Comparison of ENCODE assay signal across 30 cellular contexts in the genomic region with DNA sequence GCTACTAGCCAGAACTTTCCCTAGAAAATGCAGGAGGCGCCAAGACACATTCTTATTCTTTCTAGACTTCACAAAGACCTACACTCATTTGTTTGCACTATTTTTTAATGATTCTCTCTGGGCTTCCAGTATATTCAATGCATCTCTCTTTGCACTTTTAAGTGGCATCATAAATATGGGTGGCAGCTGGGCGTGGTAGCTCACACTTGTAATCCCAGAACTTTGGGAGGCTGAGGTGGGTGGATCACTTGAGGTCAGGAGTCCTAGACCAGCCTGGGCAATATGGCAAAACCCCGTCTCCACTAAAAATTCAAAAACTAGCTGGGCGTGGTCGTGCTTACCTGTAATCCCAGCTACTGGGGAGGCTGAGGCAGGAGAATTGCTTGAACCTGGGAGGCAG. TPM values are rescaled to one million over a fixed set of nuclear protein-coding genes. Genes with fewer than 3 reads are reported as not detected.
"Had no signal": no experiment of that assay in that cellular context is flagged by ENCODE, and none has a peak within 500 bp of the region (broad histone marks: within the 10 kb centered on the region; RNA-seq: fewer than 3 reads in every experiment).

No MANE protein-coding gene starts in this region.

- H3K4me1 ChIP-seq: neural progenitor cell, parathyroid adenoma, psoas muscle, right lobe of liver, sigmoid colon, stomach, thyroid gland, tibial nerve, upper lobe of left lung, vagina had no signal

- H3K36me3 Mint-ChIP-seq: neural progenitor cell; stimulated activated effector memory CD8-positive, alpha-beta T cell treated with anti-CD3 and anti-CD28 coated beads, Interleukin-12 subunit alpha, Interleukin-12 subunit beta, amount 100 ng/mL, for 72 hours had no signal

- H3K27me3 ChIP-seq: neural progenitor cell, ovary, right lobe of liver, sigmoid colon, thyroid gland, tibial nerve, upper lobe of left lung, vagina had no signal

- DNase-seq: naive thymus-derived CD4-positive, alpha-beta T cell; natural killer cell; occipital lobe; ovary; posterior cingulate gyrus; psoas muscle; right cardiac atrium; right lobe of liver; sigmoid colon; small intestine; stimulated activated CD4-positive, alpha-beta T cell treated with anti-CD3 and anti-CD28 coated beads, Interleukin-15, amount 100 ng/mL, for 24 hours; stimulated activated CD4-positive, alpha-beta T cell treated with anti-CD3 and anti-CD28 coated beads, Interleukin-2, amount 100 ng/mL, for 24 hours; stimulated activated CD4-positive, alpha-beta T cell treated with anti-CD3 and anti-CD28 coated beads, Interleukin-2, amount 100 ng/mL, for 48 hours; stimulated activated CD4-positive, alpha-beta T cell treated with anti-CD3 and anti-CD28 coated beads, Interleukin-4, amount 100 ng/mL, for 24 hours; stimulated activated naive B cell treated with anti-CD40 and anti-IgM and Interleukin-4, amounts not matched to agents 10 μg/mL and 1 μg/mL and 100 μg/mL, for 72 hours; stimulated activated naive CD4-positive, alpha-beta T cell treated with Interleukin-2 at 50 U/mL for 16 hours; stomach; thyroid gland; upper lobe of left lung had no signal

- H3K9me3 ChIP-seq: ovary, psoas muscle, right lobe of liver, thoracic aorta, thyroid gland, vagina had no signal

- H3K4me3 ChIP-seq: neural progenitor cell, ovary, psoas muscle, right lobe of liver, sigmoid colon, stomach, thoracic aorta, thyroid gland, tibial nerve, upper lobe of left lung, vagina had no signal

- H3K27ac Mint-ChIP-seq: naive thymus-derived CD4-positive, alpha-beta T cell; natural killer cell; nephron; neural progenitor cell; progenitor cell of endocrine pancreas; stimulated activated effector memory CD8-positive, alpha-beta T cell treated with anti-CD3 and anti-CD28 coated beads, Interleukin-12 subunit alpha, Interleukin-12 subunit beta, amount 100 ng/mL, for 72 hours; stimulated activated naive B cell treated with anti-CD40 and anti-IgM and Interleukin-4, amounts not matched to agents 10 μg/mL and 1 μg/mL and 100 μg/mL, for 72 hours; stimulated activated naive CD8-positive, alpha-beta T cell treated with anti-CD3 and anti-CD28 coated beads, Interleukin-15, Interleukin-2, amounts not matched to agents 100 ng/mL and 50 ng/mL, for 24 hours had no signal

- H3K4me3 Mint-ChIP-seq: naive thymus-derived CD4-positive, alpha-beta T cell; natural killer cell; nephron; neural progenitor cell; stimulated activated effector memory CD8-positive, alpha-beta T cell treated with anti-CD3 and anti-CD28 coated beads, Interleukin-12 subunit alpha, Interleukin-12 subunit beta, amount 100 ng/mL, for 72 hours; stimulated activated naive B cell treated with anti-CD40 and anti-IgM and Interleukin-4, amounts not matched to agents 10 μg/mL and 1 μg/mL and 100 μg/mL, for 72 hours; stimulated activated naive CD8-positive, alpha-beta T cell treated with anti-CD3 and anti-CD28 coated beads, Interleukin-15, Interleukin-2, amounts not matched to agents 100 ng/mL and 50 ng/mL, for 24 hours had no signal

- ATAC-seq: naive thymus-derived CD4-positive, alpha-beta T cell; natural killer cell; psoas muscle; right cardiac atrium; right lobe of liver; stimulated activated effector memory CD8-positive, alpha-beta T cell treated with anti-CD3 and anti-CD28 coated beads, Interleukin-12 subunit alpha, Interleukin-12 subunit beta, amount 100 ng/mL, for 72 hours; stimulated activated naive B cell treated with anti-CD40 and anti-IgM and Interleukin-4, amounts not matched to agents 10 μg/mL and 1 μg/mL and 100 μg/mL, for 72 hours had no signal

- H3K36me3 ChIP-seq: neural progenitor cell, ovary, right lobe of liver, sigmoid colon, stomach, thoracic aorta, thyroid gland, tibial nerve, upper lobe of left lung, vagina had no signal

- H3K27ac ChIP-seq: neural progenitor cell, ovary, parathyroid adenoma, psoas muscle, right lobe of liver, sigmoid colon, stomach, thoracic aorta, thyroid gland, tibial nerve, upper lobe of left lung, vagina had no signal

- H3K4me1 Mint-ChIP-seq: naive thymus-derived CD4-positive, alpha-beta T cell; natural killer cell; nephron; neural progenitor cell had no signal

- H3K27me3 Mint-ChIP-seq: progenitor cell of endocrine pancreas had no signal

RNA-seq across cellular contexts. Expression of a gene that starts 5.6 kb away (rescaled TPM):
- total RNA-seq: naive thymus-derived CD4-positive, alpha-beta T cell; natural killer cell; occipital lobe; skeletal muscle tissue; subcutaneous adipose tissue; tibial nerve had no signal
